In the genomic region with DNA sequence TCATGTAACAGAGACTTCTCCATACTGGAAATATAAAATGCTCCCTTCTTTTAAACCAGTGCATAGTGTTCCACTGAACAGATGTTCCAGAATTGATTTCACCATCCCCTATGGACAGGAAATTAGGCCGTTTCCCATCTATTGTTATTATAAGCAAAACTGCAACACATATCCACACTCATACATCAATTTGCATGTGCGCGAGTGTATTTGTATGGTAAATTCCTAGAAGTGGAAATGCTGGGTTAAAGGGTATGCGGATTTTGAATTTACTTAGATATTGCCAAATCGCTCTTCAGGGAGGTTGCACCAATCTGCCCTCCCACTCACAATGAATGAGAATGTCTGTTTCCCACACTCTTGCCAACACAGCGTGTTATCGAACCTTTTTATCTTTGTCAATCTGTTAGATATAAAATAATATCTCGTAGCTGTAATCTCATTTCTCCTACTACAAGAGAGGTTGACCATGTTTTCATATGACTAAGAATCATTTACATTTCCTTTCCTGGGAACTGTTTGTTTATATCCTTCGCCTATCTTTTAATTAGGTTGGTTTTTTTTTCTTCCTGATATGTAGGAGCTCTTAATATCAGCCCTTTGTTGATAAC, we compare ENCODE assay signal across 1 cellular context.
TF ChIP-seq lines count a peak whose summit lies in the region.

No MANE protein-coding gene starts in this region.

TF ChIP-seq in SK-N-SH treated with all-trans-retinoic acid at 6 μM for 48 hours, 23 proteins besides CTCF, POLR2A, EP300 and RAD21 (continued from another document):
- TF ChIP-seq, protein P1, sequence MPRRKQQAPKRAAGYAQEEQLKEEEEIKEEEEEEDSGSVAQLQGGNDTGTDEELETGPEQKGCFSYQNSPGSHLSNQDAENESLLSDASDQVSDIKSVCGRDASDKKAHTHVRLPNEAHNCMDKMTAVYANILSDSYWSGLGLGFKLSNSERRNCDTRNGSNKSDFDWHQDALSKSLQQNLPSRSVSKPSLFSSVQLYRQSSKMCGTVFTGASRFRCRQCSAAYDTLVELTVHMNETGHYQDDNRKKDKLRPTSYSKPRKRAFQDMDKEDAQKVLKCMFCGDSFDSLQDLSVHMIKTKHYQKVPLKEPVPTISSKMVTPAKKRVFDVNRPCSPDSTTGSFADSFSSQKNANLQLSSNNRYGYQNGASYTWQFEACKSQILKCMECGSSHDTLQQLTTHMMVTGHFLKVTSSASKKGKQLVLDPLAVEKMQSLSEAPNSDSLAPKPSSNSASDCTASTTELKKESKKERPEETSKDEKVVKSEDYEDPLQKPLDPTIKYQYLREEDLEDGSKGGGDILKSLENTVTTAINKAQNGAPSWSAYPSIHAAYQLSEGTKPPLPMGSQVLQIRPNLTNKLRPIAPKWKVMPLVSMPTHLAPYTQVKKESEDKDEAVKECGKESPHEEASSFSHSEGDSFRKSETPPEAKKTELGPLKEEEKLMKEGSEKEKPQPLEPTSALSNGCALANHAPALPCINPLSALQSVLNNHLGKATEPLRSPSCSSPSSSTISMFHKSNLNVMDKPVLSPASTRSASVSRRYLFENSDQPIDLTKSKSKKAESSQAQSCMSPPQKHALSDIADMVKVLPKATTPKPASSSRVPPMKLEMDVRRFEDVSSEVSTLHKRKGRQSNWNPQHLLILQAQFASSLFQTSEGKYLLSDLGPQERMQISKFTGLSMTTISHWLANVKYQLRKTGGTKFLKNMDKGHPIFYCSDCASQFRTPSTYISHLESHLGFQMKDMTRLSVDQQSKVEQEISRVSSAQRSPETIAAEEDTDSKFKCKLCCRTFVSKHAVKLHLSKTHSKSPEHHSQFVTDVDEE (CRISPR knock-in tag; IDR thresholded peaks at IDR 0.05) = no peak
- no peak for TF ChIP-seq SNAI2 (CRISPR knock-in tag; IDR thresholded peaks at IDR 0.05)
- TF ChIP-seq ZC3H10 (CRISPR knock-in tag; IDR thresholded peaks at IDR 0.05) = no peak
- no peak for TF ChIP-seq ZNF565 (CRISPR knock-in tag; conservative IDR thresholded peaks at IDR 0.05; ENCODE audit: low read depth)
- TF ChIP-seq CSDC2 (CRISPR knock-in tag; IDR thresholded peaks at IDR 0.05) = no peak
- TF ChIP-seq PPARA (CRISPR knock-in tag; IDR thresholded peaks at IDR 0.05; ENCODE audit: borderline replicate concordance) = no peak
- peak; percentile 53; the same call in 1 of the 2 replicates for TF ChIP-seq ZFP3 (CRISPR knock-in tag; IDR thresholded peaks at IDR 0.05)
- TF ChIP-seq, protein P2, sequence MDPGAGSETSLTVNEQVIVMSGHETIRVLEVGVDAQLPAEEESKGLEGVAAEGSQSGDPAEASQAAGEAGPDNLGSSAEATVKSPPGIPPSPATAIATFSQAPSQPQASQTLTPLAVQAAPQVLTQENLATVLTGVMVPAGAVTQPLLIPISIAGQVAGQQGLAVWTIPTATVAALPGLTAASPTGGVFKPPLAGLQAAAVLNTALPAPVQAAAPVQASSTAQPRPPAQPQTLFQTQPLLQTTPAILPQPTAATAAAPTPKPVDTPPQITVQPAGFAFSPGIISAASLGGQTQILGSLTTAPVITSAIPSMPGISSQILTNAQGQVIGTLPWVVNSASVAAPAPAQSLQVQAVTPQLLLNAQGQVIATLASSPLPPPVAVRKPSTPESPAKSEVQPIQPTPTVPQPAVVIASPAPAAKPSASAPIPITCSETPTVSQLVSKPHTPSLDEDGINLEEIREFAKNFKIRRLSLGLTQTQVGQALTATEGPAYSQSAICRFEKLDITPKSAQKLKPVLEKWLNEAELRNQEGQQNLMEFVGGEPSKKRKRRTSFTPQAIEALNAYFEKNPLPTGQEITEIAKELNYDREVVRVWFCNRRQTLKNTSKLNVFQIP (CRISPR knock-in tag; IDR thresholded peaks at IDR 0.05; ENCODE audit: borderline replicate concordance, low read depth) = no peak
- TF ChIP-seq, protein P3, sequence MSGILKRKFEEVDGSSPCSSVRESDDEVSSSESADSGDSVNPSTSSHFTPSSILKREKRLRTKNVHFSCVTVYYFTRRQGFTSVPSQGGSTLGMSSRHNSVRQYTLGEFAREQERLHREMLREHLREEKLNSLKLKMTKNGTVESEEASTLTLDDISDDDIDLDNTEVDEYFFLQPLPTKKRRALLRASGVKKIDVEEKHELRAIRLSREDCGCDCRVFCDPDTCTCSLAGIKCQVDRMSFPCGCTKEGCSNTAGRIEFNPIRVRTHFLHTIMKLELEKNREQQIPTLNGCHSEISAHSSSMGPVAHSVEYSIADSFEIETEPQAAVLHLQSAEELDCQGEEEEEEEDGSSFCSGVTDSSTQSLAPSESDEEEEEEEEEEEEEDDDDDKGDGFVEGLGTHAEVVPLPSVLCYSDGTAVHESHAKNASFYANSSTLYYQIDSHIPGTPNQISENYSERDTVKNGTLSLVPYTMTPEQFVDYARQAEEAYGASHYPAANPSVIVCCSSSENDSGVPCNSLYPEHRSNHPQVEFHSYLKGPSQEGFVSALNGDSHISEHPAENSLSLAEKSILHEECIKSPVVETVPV (CRISPR knock-in tag; IDR thresholded peaks at IDR 0.05) = no peak
- no peak for TF ChIP-seq ZNF70 (CRISPR knock-in tag; IDR thresholded peaks at IDR 0.05)
- no peak for TF ChIP-seq GLIS3 (CRISPR knock-in tag; IDR thresholded peaks at IDR 0.05)
- TF ChIP-seq, protein P4, sequence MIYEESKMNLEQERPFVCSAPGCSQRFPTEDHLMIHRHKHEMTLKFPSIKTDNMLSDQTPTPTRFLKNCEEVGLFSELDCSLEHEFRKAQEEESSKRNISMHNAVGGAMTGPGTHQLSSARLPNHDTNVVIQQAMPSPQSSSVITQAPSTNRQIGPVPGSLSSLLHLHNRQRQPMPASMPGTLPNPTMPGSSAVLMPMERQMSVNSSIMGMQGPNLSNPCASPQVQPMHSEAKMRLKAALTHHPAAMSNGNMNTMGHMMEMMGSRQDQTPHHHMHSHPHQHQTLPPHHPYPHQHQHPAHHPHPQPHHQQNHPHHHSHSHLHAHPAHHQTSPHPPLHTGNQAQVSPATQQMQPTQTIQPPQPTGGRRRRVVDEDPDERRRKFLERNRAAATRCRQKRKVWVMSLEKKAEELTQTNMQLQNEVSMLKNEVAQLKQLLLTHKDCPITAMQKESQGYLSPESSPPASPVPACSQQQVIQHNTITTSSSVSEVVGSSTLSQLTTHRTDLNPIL (CRISPR knock-in tag; IDR thresholded peaks at IDR 0.05; ENCODE audit: low read depth) = no peak
- TF ChIP-seq ESRRG (CRISPR knock-in tag; IDR thresholded peaks at IDR 0.05) = no peak
